Comparison of ENCODE assay signal across 19 cellular contexts in genomic region chr20:13644010-13644409, GRCh38. TPM values are rescaled to one million over a fixed set of nuclear protein-coding genes. Genes with fewer than 3 reads are reported as not detected.
DNase-seq lines count a peak whose midpoint lies in the region; ATAC-seq, FAIRE-seq and TF ChIP-seq lines count a peak whose summit lies in the region.
"Had no signal": no experiment of that assay in that cellular context is flagged by ENCODE, and none has a peak within 500 bp of the region (broad histone marks: within the 10 kb centered on the region; RNA-seq: fewer than 3 reads in every experiment).

No MANE protein-coding gene starts in this region.

- DNase-seq in MCF 10A (ENCODE audit: unreplicated experiment) (peak; percentile 24), breast epithelium (ENCODE audit: low spot score in 2 of 2) (no peak), RCC 7860 (ENCODE audit: low spot score) (peak; percentile 33), epithelial cell of esophagus (ENCODE audit: low read depth) (peak; percentile 83), DMS79 (lab: John Stamatoyannopoulos, UW) (no peak), SK-N-DZ (ENCODE audit: low spot score) (no peak), left lung (no peak), GM03348 (ENCODE audit: low spot score) (no peak)
- DNase-seq: activated B cell treated with CpG ODN at 0.5 μM for 24 hours; activated gamma-delta T cell; dorsolateral prefrontal cortex; esophagus squamous epithelium; hypothalamus; left colon; mucosa of descending colon; NCI-H524; Peyer's patch; stimulated activated CD4-positive, alpha-beta T cell treated with anti-CD3 and anti-CD28 coated beads, Interleukin-4, amount 100 ng/mL, for 4 hours had no signal

- CTCF ChIA-PET in MCF 10A (lab: Yijun Ruan, JAX), result interaction anchor here (1.0 kb wide), 1 partner anchor 47 kb away, joined by 3 read pairs; no protein-coding TSS in a partner anchor

- H3K4me3 ChIP-seq in breast epithelium, result no peak overlapping the region
- no peak overlapping the region for H3K4me3 ChIP-seq in epithelial cell of esophagus (ENCODE audit: low read length)
- H3K4me3 ChIP-seq in left lung, result no peak overlapping the region
- H3K4me3 ChIP-seq: ascending aorta, dorsolateral prefrontal cortex, esophagus squamous epithelium, mucosa of descending colon, Peyer's patch had no signal

- no peaks in the 10 kb centered on the region for H3K36me3 Mint-ChIP-seq in MCF 10A (ENCODE audit: insufficient read depth, unreplicated experiment)

- H3K9me3 Mint-ChIP-seq in MCF 10A (ENCODE audit: unreplicated experiment), result no peaks in the 10 kb centered on the region
- H3K9me3 Mint-ChIP-seq: activated B cell treated with CpG ODN at 0.5 μM for 24 hours had no signal

- peaks cover 4% of the 10 kb centered on the region for H3K4me1 Mint-ChIP-seq in MCF 10A (ENCODE audit: insufficient read depth, unreplicated experiment)

- no peak for TF ChIP-seq CTCF in MCF 10A (IDR thresholded peaks at IDR 0.05; ENCODE audit: unreplicated experiment)
- no peak for TF ChIP-seq CTCF in breast epithelium (IDR thresholded peaks at IDR 0.05)
- TF ChIP-seq CTCF in epithelial cell of esophagus (IDR thresholded peaks at IDR 0.05; ENCODE audit: insufficient read depth, low read depth, low read length, missing control alignments), result no peak
- no peak for TF ChIP-seq CTCF in left lung (IDR thresholded peaks at IDR 0.05)

- no peak for FAIRE-seq in RCC 7860 (lab: Jason Lieb, UNC)

- H3K9me3 ChIP-seq in breast epithelium, result no peaks in the 10 kb centered on the region
- no peaks in the 10 kb centered on the region for H3K9me3 ChIP-seq in left lung
- H3K9me3 ChIP-seq: esophagus squamous epithelium, mucosa of descending colon, Peyer's patch had no signal

- H3K36me3 ChIP-seq in breast epithelium, result no peaks in the 10 kb centered on the region
- H3K36me3 ChIP-seq in left lung, result no peaks in the 10 kb centered on the region
- H3K36me3 ChIP-seq: ascending aorta, esophagus squamous epithelium, Peyer's patch had no signal

- intact Hi-C loops in MCF 10A (cut with micrococcal nuclease) (no loop called here), breast epithelium (cut with DNase I; ENCODE audit: low total_unique reads) (no loop called here), left lung (cut with DNase I) (no loop called here)

- no peak overlapping the region for H3K4me3 Mint-ChIP-seq in MCF 10A (ENCODE audit: unreplicated experiment)
- H3K4me3 Mint-ChIP-seq: activated B cell treated with CpG ODN at 0.5 μM for 24 hours had no signal

- ATAC-seq in left lung, result no peak
- ATAC-seq: left colon, mucosa of descending colon had no signal

- H3K27ac Mint-ChIP-seq in MCF 10A (ENCODE audit: low read depth, unreplicated experiment), result no peak overlapping the region
- H3K27ac Mint-ChIP-seq: activated B cell treated with CpG ODN at 0.5 μM for 24 hours had no signal

- POLR2A ChIA-PET in MCF 10A (lab: Yijun Ruan, JAX), result interaction anchor here (0.7 kb wide), 1 partner anchor 20 kb away, joined by 3 read pairs; no protein-coding TSS in a partner anchor

- H3K27me3 ChIP-seq in breast epithelium (no peaks in the 10 kb centered on the region), left lung (peaks cover 0 to 27% of the 10 kb centered on the region in 2 donors)
- H3K27me3 ChIP-seq: ascending aorta, Peyer's patch had no signal

- TF ChIP-seq POLR2A in breast epithelium (IDR thresholded peaks at IDR 0.05), result no peak

- H3K27ac ChIP-seq in breast epithelium, result no peak overlapping the region
- no peak overlapping the region for H3K27ac ChIP-seq in left lung
- H3K27ac ChIP-seq: ascending aorta, dorsolateral prefrontal cortex, esophagus squamous epithelium, Peyer's patch had no signal

- BruUV-seq in MCF 10A (replicated peaks; lab: Mats Ljungman, UMichigan), result no TSS peak

- no peaks in the 10 kb centered on the region for H3K27me3 Mint-ChIP-seq in MCF 10A (ENCODE audit: insufficient read depth, unreplicated experiment)

- H3K4me1 ChIP-seq in breast epithelium (no peaks in the 10 kb centered on the region), left lung (no peaks in the 10 kb centered on the region)
- H3K4me1 ChIP-seq: ascending aorta, Peyer's patch had no signal

RNA-seq across cellular contexts. Expression of gene TASP1, which starts 5.3 kb away (rescaled TPM):
- total RNA-seq in MCF 10A (2022) (18.7 and 19.0 TPM in 2 replicates), breast epithelium (10 to 100 TPM; 12.0 to 26.1 (median 19.0) TPM), left lung (10 to 100 TPM; 12.9 to 15.0 TPM)
- 6.0 and 6.2 TPM in 2 replicates for polyA plus RNA-seq in SK-N-DZ (2014; cell fraction: cytosol; rRNA removed)
- 9.9 and 11.0 TPM in 2 replicates for polyA plus RNA-seq in SK-N-DZ (2014; cell fraction: nucleus; rRNA removed)

Comparison
In these comparisons a context has a peak if more than half of its experiments do, and no peak if none do; other contexts are left out.
1. DNase-seq: peak in MCF 10A (single experiment), RCC 7860 (single experiment) and epithelial cell of esophagus (single experiment); none in breast epithelium (0 of 2), DMS79 (single experiment), SK-N-DZ (single experiment), left lung (0 of 2) and GM03348 (single experiment).